8 cellular contexts compared by ENCODE assay signal in genomic region chr14:96852823-96853422, GRCh38. TPM values are rescaled to one million over a fixed set of nuclear protein-coding genes. Genes with fewer than 3 reads are reported as not detected.
DNase-seq lines count a peak whose midpoint lies in the region; ATAC-seq, FAIRE-seq and TF ChIP-seq lines count a peak whose summit lies in the region.

No MANE protein-coding gene starts in this region.

- H3K4me2 ChIP-seq in PC-9 = no peak overlapping the region

- no peaks in the 10 kb centered on the region for H3K79me2 ChIP-seq in PC-9 (ENCODE audit: low read depth)

- TF ChIP-seq CTCF in AG09309 (IDR thresholded peaks at IDR 0.05; ENCODE audit: control insufficient read depth, insufficient read depth, low read depth, low read length, missing control alignments) (peak; percentile 64), GM10266 (IDR thresholded peaks at IDR 0.05; ENCODE audit: control insufficient read depth, insufficient read depth, low read depth, missing control alignments) (peak; percentile 51), PC-9 (conservative IDR thresholded peaks at IDR 0.05) (peak; percentile 72), osteocyte (IDR thresholded peaks at IDR 0.05) (peak; percentile 66)

- H3K36me3 ChIP-seq in PC-9 (ENCODE audit: low read depth) = no peaks in the 10 kb centered on the region

- no peak overlapping the region for H3K4me3 ChIP-seq in AG09309 (ENCODE audit: control insufficient read depth, low read depth, low read length)
- no peak overlapping the region for H3K4me3 ChIP-seq in PC-9

- H2AFZ ChIP-seq in PC-9 = no peak overlapping the region

- POLR2A ChIA-PET in PC-9 (lab: Charles Lee; ENCODE audit: unreplicated experiment) = no interaction called here

- H3K4me1 Mint-ChIP-seq in osteocyte (ENCODE audit: unreplicated experiment) = peaks cover 2% of the 10 kb centered on the region

- no peaks in the 10 kb centered on the region for H3K4me1 ChIP-seq in PC-9 (replicated peaks; ENCODE audit: insufficient read depth)

- H3K27me3 Mint-ChIP-seq in osteocyte (ENCODE audit: unreplicated experiment) = no peaks in the 10 kb centered on the region

- no peak overlapping the region for H3K27ac ChIP-seq in PC-9

- no peaks in the 10 kb centered on the region for H3K9me3 Mint-ChIP-seq in osteocyte (ENCODE audit: unreplicated experiment)

- H3K27me3 ChIP-seq in PC-9 (ENCODE audit: insufficient read depth, low read depth) = no peaks in the 10 kb centered on the region

- CTCF ChIA-PET in PC-9 (lab: Charles Lee) = no interaction called here

- H3K9me3 ChIP-seq in PC-9 (ENCODE audit: insufficient read depth, low read depth) = no peaks in the 10 kb centered on the region

- H4K20me1 ChIP-seq in PC-9 (ENCODE audit: insufficient read depth) = no peaks in the 10 kb centered on the region

- no peaks in the 10 kb centered on the region for H3F3A ChIP-seq in PC-9 (ENCODE audit: insufficient read depth, low read depth)

- peak; percentile 86 for ATAC-seq in HG03354 (IDR thresholded peaks at IDR 0.05; ENCODE audit: poor library complexity, severe bottlenecking, unreplicated experiment)

- BruUV-seq in PC-9 (replicated peaks; lab: Mats Ljungman, UMichigan) = no TSS peak

- peaks cover 7% of the 10 kb centered on the region for H3K36me3 Mint-ChIP-seq in osteocyte (ENCODE audit: unreplicated experiment)

- H3K4me3 Mint-ChIP-seq in osteocyte (ENCODE audit: unreplicated experiment) = no peak overlapping the region

- H3K9me2 ChIP-seq in PC-9 (ENCODE audit: insufficient read depth) = no peaks in the 10 kb centered on the region

- FAIRE-seq in endometrium (lab: Jason Lieb, UNC) = peak; percentile 70

- H3K27ac Mint-ChIP-seq in osteocyte (ENCODE audit: unreplicated experiment) = no peak overlapping the region

- intact Hi-C loops in PC-9 (cut with micrococcal nuclease; ENCODE audit: unreplicated experiment) = no loop called here

- peak; percentile 25 for DNase-seq in AG09309 (ENCODE audit: low read depth)
- DNase-seq in GM10266 (ENCODE audit: extremely low spot score) = peak; percentile 5
- peak in 1 of 2 experiments; percentile 0 for DNase-seq in PC-9
- DNase-seq in osteocyte (ENCODE audit: extremely low spot score, unreplicated experiment) = no peak
- no peak for DNase-seq in HK-2 (ENCODE audit: unreplicated experiment)
- no peak for DNase-seq in SHP77 treated with DMSO at 0.1 percent for 48 hours (lab: John Stamatoyannopoulos, UW)

RNA-seq across cellular contexts. Expression of gene VRK1, which starts 55.7 kb away (rescaled TPM):
- total RNA-seq in PC-9 (2021) (6.8 and 11.2 TPM in 2 replicates), osteocyte (10.6 and 12.8 TPM in 2 replicates)

Comparison
In these comparisons a context has a peak if more than half of its experiments do, and no peak if none do; other contexts are left out.
1. DNase-seq: peak in AG09309 (single experiment) and GM10266 (single experiment); none in osteocyte (single experiment), HK-2 (single experiment) and SHP77 treated with DMSO at 0.1 percent for 48 hours (single experiment).
2. Peak in every context shown above with its lines, with median percentiles within 50 percentile points of each other: CTCF ChIP-seq.